19 cellular contexts compared by ENCODE assay signal in the genomic region with DNA sequence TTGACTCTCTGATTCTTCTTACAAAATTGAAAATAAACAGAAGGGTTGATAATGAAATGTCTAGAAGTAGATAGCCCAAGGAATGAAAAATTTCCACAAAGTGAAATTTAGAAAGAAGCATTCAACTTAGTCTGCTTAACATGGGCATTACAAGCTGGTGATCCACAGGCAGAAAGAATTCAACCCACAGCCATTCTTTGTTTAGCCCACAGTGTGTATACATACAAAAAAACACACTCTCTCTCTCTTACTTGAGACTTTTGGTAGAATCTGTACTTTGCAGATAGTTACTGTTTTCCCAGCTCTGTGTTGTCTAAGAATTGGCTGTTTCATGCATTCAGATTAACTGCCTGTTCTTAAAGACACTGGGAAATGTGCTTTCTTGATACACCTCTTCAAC.
DNase-seq lines count a peak whose midpoint lies in the region; ATAC-seq and TF ChIP-seq lines count a peak whose summit lies in the region.
"Had no signal": no experiment of that assay in that cellular context is flagged by ENCODE, and none has a peak within 500 bp of the region (broad histone marks: within the 10 kb centered on the region; RNA-seq: fewer than 3 reads in every experiment).

No MANE protein-coding gene starts in this region.

- TF ChIP-seq CTCF in VCaP (conservative IDR thresholded peaks at IDR 0.05) (no peak), fibroblast of villous mesenchyme (IDR thresholded peaks at IDR 0.05; ENCODE audit: insufficient read depth, low read depth, low read length) (no peak), progenitor cell of endocrine pancreas (IDR thresholded peaks at IDR 0.05; ENCODE audit: unreplicated experiment) (no peak)

- H3K4me3 ChIP-seq in fibroblast of villous mesenchyme (ENCODE audit: low read depth, low read length): no peak overlapping the region

- peaks cover 22% of the 10 kb centered on the region for H3K4me1 Mint-ChIP-seq in progenitor cell of endocrine pancreas (ENCODE audit: low read depth)
- H3K4me1 Mint-ChIP-seq: CD4-positive, CD25-positive, alpha-beta regulatory T cell; CD8-positive, alpha-beta memory T cell; IgD-negative memory B cell had no signal

- no peaks in the 10 kb centered on the region for H3K27me3 Mint-ChIP-seq in progenitor cell of endocrine pancreas
- H3K27me3 Mint-ChIP-seq: CD4-positive, CD25-positive, alpha-beta regulatory T cell; CD8-positive, alpha-beta memory T cell; IgD-negative memory B cell had no signal

- peak; percentile 2 for DNase-seq in EH (ENCODE audit: low read depth)
- peak; percentile 8 for DNase-seq in fibroblast of villous mesenchyme (ENCODE audit: low read depth)
- DNase-seq in progenitor cell of endocrine pancreas (ENCODE audit: low spot score, unreplicated experiment): no peak
- no peak for DNase-seq in NCI-H146 treated with DMSO at 0.1 percent for 48 hours (lab: John Stamatoyannopoulos, UW; ENCODE audit: unreplicated experiment)
- no peak for DNase-seq in activated CD8-positive, alpha-beta memory T cell treated with anti-CD3 and anti-CD28 coated beads for 24 hours
- DNase-seq in HCEC 1CT: no peak
- DNase-seq: BE2C; C1 segment of cervical spinal cord; Caco-2; CD4-positive, CD25-positive, alpha-beta regulatory T cell; CD8-positive, alpha-beta memory T cell; DMS79; GF-D8; GOT3; H7; KBM-7 had no signal

- peak overlapping the region; percentile 87 for H3K27ac ChIP-seq in VCaP

- H3K27ac Mint-ChIP-seq in progenitor cell of endocrine pancreas: peak overlapping the region; percentile 21
- H3K27ac Mint-ChIP-seq: CD4-positive, CD25-positive, alpha-beta regulatory T cell; CD8-positive, alpha-beta memory T cell; IgD-negative memory B cell had no signal

- peaks cover 53% of the 10 kb centered on the region for H3K36me3 Mint-ChIP-seq in progenitor cell of endocrine pancreas (ENCODE audit: insufficient read depth)
- H3K36me3 Mint-ChIP-seq: CD4-positive, CD25-positive, alpha-beta regulatory T cell; IgD-negative memory B cell had no signal

- H3K4me3 Mint-ChIP-seq in progenitor cell of endocrine pancreas (ENCODE audit: low read depth): no peak overlapping the region
- H3K4me3 Mint-ChIP-seq: CD4-positive, CD25-positive, alpha-beta regulatory T cell; CD8-positive, alpha-beta memory T cell; IgD-negative memory B cell had no signal

- H3K9me3 Mint-ChIP-seq in progenitor cell of endocrine pancreas (ENCODE audit: low read depth): peaks cover 4% of the 10 kb centered on the region
- H3K9me3 Mint-ChIP-seq: CD8-positive, alpha-beta memory T cell; IgD-negative memory B cell had no signal

- ATAC-seq in HG02840 (IDR thresholded peaks at IDR 0.05; ENCODE audit: low FRiP score, unreplicated experiment): no peak

Comparison
In these comparisons a context has a peak if more than half of its experiments do, and no peak if none do; other contexts are left out.
1. DNase-seq: peak in EH (single experiment) and fibroblast of villous mesenchyme (single experiment); none in progenitor cell of endocrine pancreas (single experiment), NCI-H146 treated with DMSO at 0.1 percent for 48 hours (single experiment), activated CD8-positive, alpha-beta memory T cell treated with anti-CD3 and anti-CD28 coated beads for 24 hours (single experiment) and HCEC 1CT (single experiment).